20 cellular contexts compared by ENCODE assay signal in the genomic region with DNA sequence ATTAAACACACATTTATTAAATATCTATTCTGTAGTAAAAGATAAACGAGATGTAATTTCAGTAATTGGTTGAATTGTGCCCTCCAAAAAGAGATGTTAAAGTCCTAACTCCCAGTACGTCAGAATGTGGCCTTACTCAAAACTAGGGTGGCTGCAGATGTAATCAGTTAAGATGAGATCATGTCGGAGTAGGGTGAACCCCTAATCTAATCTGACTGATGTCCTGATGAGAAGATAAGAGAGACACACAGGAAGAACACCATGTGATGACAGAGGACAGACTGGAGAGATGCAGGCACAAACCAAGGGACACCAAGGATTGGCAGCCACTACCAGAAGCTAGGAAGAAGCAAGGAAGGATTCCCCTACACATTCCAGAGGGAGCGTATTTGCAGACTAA.
"Had no signal": no experiment of that assay in that cellular context is flagged by ENCODE, and none has a peak within 500 bp of the region (broad histone marks: within the 10 kb centered on the region; RNA-seq: fewer than 3 reads in every experiment).

No MANE protein-coding gene starts in this region.

- ATAC-seq: HepG2 had no signal

- H3K4me3 ChIP-seq: MG63 had no signal

- H3K27me3 ChIP-seq: MG63 had no signal

- DNase-seq: IMR-90, Karpas-422, KG1, MG63, NCI-H1092, NCI-H1105 treated with DMSO at 0.1 percent for 48 hours, NCI-H1417 treated with DMSO at 0.1 percent for 48 hours, NCI-H146, NCI-H1694 treated with DMSO at 0.1 percent for 48 hours, NCI-H1930, NCI-H2081, NCI-H2107, NCI-H2227 treated with DMSO at 0.1 percent for 48 hours, NCI-H510A, NCI-H524 treated with DMSO at 0.1 percent for 48 hours, NCI-H69, NCI-H774, Right ventricle myocardium superior, RPMI8226 had no signal

- H3K9me3 ChIP-seq: MG63 had no signal

- H3K36me3 ChIP-seq: MG63 had no signal
